Comparison of ENCODE assay signal across 9 cellular contexts in genomic region chr2:226489765-226490164, GRCh38.
DNase-seq lines count a peak whose midpoint lies in the region; ATAC-seq and TF ChIP-seq lines count a peak whose summit lies in the region.
"Had no signal": no experiment of that assay in that cellular context is flagged by ENCODE, and none has a peak within 500 bp of the region (broad histone marks: within the 10 kb centered on the region; RNA-seq: fewer than 3 reads in every experiment).

No MANE protein-coding gene starts in this region.

- CTCF ChIA-PET in mammary epithelial cell (lab: Charles Lee; ENCODE audit: low non-redundant PET), result no interaction called here

- H3K27me3 ChIP-seq in mammary epithelial cell (ENCODE audit: insufficient read depth, low read length), result no peaks in the 10 kb centered on the region
- H3K27me3 ChIP-seq: BLaER1 treated with 17β-estradiol and CSF1 and Interleukin-3, amounts not matched to agents 10 nM and 100 nM had no signal

- H3K36me3 ChIP-seq in mammary epithelial cell (ENCODE audit: insufficient read depth, low read length), result no peaks in the 10 kb centered on the region
- H3K36me3 ChIP-seq: BLaER1 treated with 17β-estradiol and CSF1 and Interleukin-3, amounts not matched to agents 10 nM and 100 nM had no signal

- no peak overlapping the region for H3K27ac Mint-ChIP-seq in activated naive CD8-positive, alpha-beta T cell treated with anti-CD3 and anti-CD28 coated beads, Interleukin-2, amount 50 U/mL, for 24 hours
- no peak overlapping the region for H3K27ac Mint-ChIP-seq in activated naive CD8-positive, alpha-beta T cell treated with anti-CD3 and anti-CD28 coated beads for 36 hours

- no peaks in the 10 kb centered on the region for H3K4me1 ChIP-seq in mammary epithelial cell (ENCODE audit: insufficient read depth, low read length)
- H3K4me1 ChIP-seq: BLaER1 treated with 17β-estradiol and CSF1 and Interleukin-3, amounts not matched to agents 10 nM and 100 nM had no signal

- H3K27me3 Mint-ChIP-seq in activated naive CD8-positive, alpha-beta T cell treated with anti-CD3 and anti-CD28 coated beads, Interleukin-2, amount 50 U/mL, for 24 hours, result peaks cover 7% of the 10 kb centered on the region
- peaks cover 6% of the 10 kb centered on the region for H3K27me3 Mint-ChIP-seq in activated naive CD8-positive, alpha-beta T cell treated with anti-CD3 and anti-CD28 coated beads for 36 hours

- peak overlapping the region; percentile 7 for H3K27ac ChIP-seq in mammary epithelial cell (ENCODE audit: insufficient read depth, low read depth, low read length)
- H3K27ac ChIP-seq: BLaER1 treated with 17β-estradiol and CSF1 and Interleukin-3, amounts not matched to agents 10 nM and 100 nM had no signal

- H3K9me3 Mint-ChIP-seq in activated naive CD8-positive, alpha-beta T cell treated with anti-CD3 and anti-CD28 coated beads, Interleukin-2, amount 50 U/mL, for 24 hours, result peaks cover 4% of the 10 kb centered on the region
- H3K9me3 Mint-ChIP-seq in activated naive CD8-positive, alpha-beta T cell treated with anti-CD3 and anti-CD28 coated beads for 36 hours, result peaks cover 3% of the 10 kb centered on the region

- intact Hi-C loops in mammary epithelial cell (cut with micrococcal nuclease), result no loop called here

- H3K4me3 ChIP-seq in mammary epithelial cell (replicated peaks in 1 of 3; ENCODE audit: insufficient read depth in 1 of 3, low read depth in 2 of 3, low read length in 3 of 3), result no peak overlapping the region
- H3K4me3 ChIP-seq: BLaER1 treated with 17β-estradiol and CSF1 and Interleukin-3, amounts not matched to agents 10 nM and 100 nM had no signal

- dilution Hi-C loops in mammary epithelial cell (cut with HindIII; ENCODE audit: low sequenced_read_pairs), result no loop called here

- no peaks in the 10 kb centered on the region for H3K36me3 Mint-ChIP-seq in activated naive CD8-positive, alpha-beta T cell treated with anti-CD3 and anti-CD28 coated beads, Interleukin-2, amount 50 U/mL, for 24 hours (ENCODE audit: low read depth)
- H3K36me3 Mint-ChIP-seq in activated naive CD8-positive, alpha-beta T cell treated with anti-CD3 and anti-CD28 coated beads for 36 hours, result no peaks in the 10 kb centered on the region

- DNase-seq in activated naive CD8-positive, alpha-beta T cell treated with anti-CD3 and anti-CD28 coated beads, Interleukin-2, amount 50 U/mL, for 24 hours, result no peak
- no peak for DNase-seq in activated naive CD8-positive, alpha-beta T cell treated with anti-CD3 and anti-CD28 coated beads for 36 hours
- DNase-seq in mammary epithelial cell (peak; percentile 88), stromal cell of bone marrow (ENCODE audit: low read depth) (peak; percentile 65), hippocampal formation (lab: John Stamatoyannopoulos, UW) (no peak), SKM-1 (lab: John Stamatoyannopoulos, UW; ENCODE audit: unreplicated experiment) (no peak)

- no peak overlapping the region for H3K4me2 ChIP-seq in mammary epithelial cell (ENCODE audit: insufficient read depth, low read depth, low read length)
- H3K4me2 ChIP-seq: BLaER1 treated with 17β-estradiol and CSF1 and Interleukin-3, amounts not matched to agents 10 nM and 100 nM had no signal

- WGBS in mammary epithelial cell (ENCODE audit: low coverage, missing lambda C conversion rate), result 78% methylated on average over 7 of the region's 7 CpGs

- H3K79me2 ChIP-seq in mammary epithelial cell (ENCODE audit: insufficient read depth, low read length), result no peaks in the 10 kb centered on the region

- peak; percentile 65 for ATAC-seq in activated naive CD8-positive, alpha-beta T cell treated with anti-CD3 and anti-CD28 coated beads, Interleukin-2, amount 50 U/mL, for 24 hours
- peak; percentile 61 for ATAC-seq in HG03045 (IDR thresholded peaks at IDR 0.05; ENCODE audit: unreplicated experiment)
- no peak for ATAC-seq in HG03571 (IDR thresholded peaks at IDR 0.05; ENCODE audit: unreplicated experiment)

- no peak for TF ChIP-seq CTCF in mammary epithelial cell (conservative IDR thresholded peaks at IDR 0.05 in 1 of 2, IDR thresholded peaks at IDR 0.05 in 1 of 2; ENCODE audit: extremely low read depth in 1 of 2, insufficient read depth in 1 of 2, low read depth in 1 of 2, low read length in 2 of 2)

- no peak overlapping the region for H3K4me3 Mint-ChIP-seq in activated naive CD8-positive, alpha-beta T cell treated with anti-CD3 and anti-CD28 coated beads, Interleukin-2, amount 50 U/mL, for 24 hours
- no peak overlapping the region for H3K4me3 Mint-ChIP-seq in activated naive CD8-positive, alpha-beta T cell treated with anti-CD3 and anti-CD28 coated beads for 36 hours

- H2AFZ ChIP-seq in mammary epithelial cell (ENCODE audit: low read depth, low read length), result no peak overlapping the region

- in situ Hi-C loops in mammary epithelial cell (cut with MboI; ENCODE audit: low sequenced_read_pairs in 2 of 2), result no loop called here

- peaks cover 24% of the 10 kb centered on the region for H3K4me1 Mint-ChIP-seq in activated naive CD8-positive, alpha-beta T cell treated with anti-CD3 and anti-CD28 coated beads, Interleukin-2, amount 50 U/mL, for 24 hours
- peaks cover 13% of the 10 kb centered on the region for H3K4me1 Mint-ChIP-seq in activated naive CD8-positive, alpha-beta T cell treated with anti-CD3 and anti-CD28 coated beads for 36 hours

- H4K20me1 ChIP-seq in mammary epithelial cell (ENCODE audit: insufficient read depth, low read length), result no peaks in the 10 kb centered on the region
- H4K20me1 ChIP-seq: BLaER1 treated with 17β-estradiol and CSF1 and Interleukin-3, amounts not matched to agents 10 nM and 100 nM had no signal

- H3K9ac ChIP-seq in mammary epithelial cell (ENCODE audit: insufficient read depth, low read length), result no peak overlapping the region
- H3K9ac ChIP-seq: BLaER1 treated with 17β-estradiol and CSF1 and Interleukin-3, amounts not matched to agents 10 nM and 100 nM had no signal

- no TSS peak for BruUV-seq in mammary epithelial cell (replicated peaks; lab: Mats Ljungman, UMichigan)

- peaks cover 5% of the 10 kb centered on the region for H3K9me3 ChIP-seq in mammary epithelial cell (replicated peaks; ENCODE audit: insufficient read depth, low read length)
- H3K9me3 ChIP-seq: BLaER1 treated with 17β-estradiol and CSF1 and Interleukin-3, amounts not matched to agents 10 nM and 100 nM had no signal

Comparison
In these comparisons a context has a peak if more than half of its experiments do, and no peak if none do; other contexts are left out.
1. DNase-seq: peak in mammary epithelial cell (single experiment) and stromal cell of bone marrow (single experiment); none in activated naive CD8-positive, alpha-beta T cell treated with anti-CD3 and anti-CD28 coated beads, Interleukin-2, amount 50 U/mL, for 24 hours (single experiment), activated naive CD8-positive, alpha-beta T cell treated with anti-CD3 and anti-CD28 coated beads for 36 hours (single experiment), hippocampal formation (0 of 2) and SKM-1 (single experiment).